In the genomic region with DNA sequence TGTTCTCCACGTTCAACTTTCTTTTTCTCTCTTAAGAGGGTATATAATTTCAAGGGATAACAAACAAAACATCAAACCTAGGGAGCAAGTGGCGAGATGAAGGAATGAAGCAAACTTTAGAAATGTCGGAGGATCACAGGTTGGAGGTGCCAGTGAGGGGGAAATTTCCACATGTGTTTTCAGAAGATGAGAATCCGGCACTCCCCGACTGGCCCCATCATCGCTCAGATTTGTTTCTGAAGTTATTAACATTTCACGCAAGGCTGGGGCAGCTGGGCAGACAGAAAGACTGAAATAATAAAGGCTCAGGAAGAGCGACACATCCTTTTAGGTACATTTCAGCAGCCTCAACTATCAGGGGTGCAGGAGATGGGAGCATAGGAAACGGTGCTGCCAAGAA, we compare ENCODE assay signal across 14 cellular contexts.
DNase-seq lines count a peak whose midpoint lies in the region; ATAC-seq and TF ChIP-seq lines count a peak whose summit lies in the region.
"Had no signal": no experiment of that assay in that cellular context is flagged by ENCODE, and none has a peak within 500 bp of the region (broad histone marks: within the 10 kb centered on the region; RNA-seq: fewer than 3 reads in every experiment).

No MANE protein-coding gene starts in this region.

- no peak overlapping the region for H2BK120ac ChIP-seq in neuronal stem cell (ENCODE audit: low read depth, low read length)

- 32 to 53% methylated on average over 9 of the region's 9 CpGs for WGBS in esophagus squamous epithelium, 2 donors
- no CpG with 5 or more reads among the region's 9 CpGs for WGBS in neuronal stem cell (ENCODE audit: extremely low coverage in 2 of 2, insufficient read length in 2 of 2, insufficient replicate concordance in 1 of 2), 2 donors

- no peaks in the 10 kb centered on the region for H3K79me1 ChIP-seq in neuronal stem cell (ENCODE audit: low read depth, low read length)

- H3K23ac ChIP-seq in neuronal stem cell (ENCODE audit: low read depth, low read length, poor library complexity) = no peak overlapping the region

- peak overlapping the region; percentile 51; the same call in 1 of the 2 replicates for H3K27ac ChIP-seq in SJSA1
- H3K27ac ChIP-seq in esophagus squamous epithelium = peak overlapping the region; percentile 66 to 95 (median 79)
- H3K27ac ChIP-seq in neuronal stem cell (replicated peaks; ENCODE audit: low read length) = no peak overlapping the region

- no peak overlapping the region for H2BK5ac ChIP-seq in neuronal stem cell (ENCODE audit: low read length)

- H2BK12ac ChIP-seq in neuronal stem cell (ENCODE audit: low read length) = no peak overlapping the region

- no peak overlapping the region for H4K91ac ChIP-seq in neuronal stem cell (ENCODE audit: low read depth, low read length, poor library complexity)

- H3K18ac ChIP-seq in neuronal stem cell (ENCODE audit: low read length) = no peak overlapping the region

- H3K4me1 ChIP-seq in SJSA1 (replicated peaks) (peaks cover 3% of the 10 kb centered on the region; the same call in 1 of the 2 replicates), esophagus squamous epithelium (peaks cover 5 to 41% (median 32%) of the 10 kb centered on the region in 3 donors), neuronal stem cell (ENCODE audit: control insufficient read depth in 2 of 2, insufficient read depth in 1 of 2, low read depth in 1 of 2, low read length in 2 of 2) (peaks cover 0 to 3% of the 10 kb centered on the region in 2 donors)
- H3K4me1 ChIP-seq: HAP-1 had no signal

- TF ChIP-seq POLR2A in esophagus squamous epithelium (IDR thresholded peaks at IDR 0.05) = no peak

- H3K27me3 ChIP-seq in SJSA1 (replicated peaks) (no peaks in the 10 kb centered on the region), esophagus squamous epithelium (peaks cover 0 to 78% (median 0%) of the 10 kb centered on the region in 4 donors), neuronal stem cell (ENCODE audit: control insufficient read depth in 3 of 3, insufficient read depth in 3 of 3, low read depth in 1 of 3, low read length in 3 of 3) (no peaks in the 10 kb centered on the region)

- peaks cover 26% of the 10 kb centered on the region for H3K4me1 Mint-ChIP-seq in type B pancreatic cell (ENCODE audit: unreplicated experiment)
- H3K4me1 Mint-ChIP-seq in effector memory CD8-positive, alpha-beta T cell (ENCODE audit: low read depth in 2 of 2) = peaks cover 0 to 5% of the 10 kb centered on the region in 2 donors
- H3K4me1 Mint-ChIP-seq: stimulated activated naive CD8-positive, alpha-beta T cell treated with anti-CD3 and anti-CD28 coated beads, Interleukin-15, amount 100 ng/mL, for 72 hours had no signal

- peak overlapping the region; percentile 60 for H3K27ac Mint-ChIP-seq in type B pancreatic cell
- H3K27ac Mint-ChIP-seq in effector memory CD8-positive, alpha-beta T cell = no peak overlapping the region
- H3K27ac Mint-ChIP-seq: stimulated activated naive CD8-positive, alpha-beta T cell treated with anti-CD3 and anti-CD28 coated beads, Interleukin-15, amount 100 ng/mL, for 72 hours had no signal

- no peak overlapping the region for H3K4me2 ChIP-seq in neuronal stem cell (ENCODE audit: insufficient read depth, low read length, poor library complexity, severe bottlenecking)

- TF ChIP-seq CTCF in esophagus squamous epithelium (IDR thresholded peaks at IDR 0.05) (no peak), type B pancreatic cell (conservative IDR thresholded peaks at IDR 0.05) (no peak)

- no peaks in the 10 kb centered on the region for H3K9me3 ChIP-seq in SJSA1 (replicated peaks)
- no peaks in the 10 kb centered on the region for H3K9me3 ChIP-seq in esophagus squamous epithelium
- no peaks in the 10 kb centered on the region for H3K9me3 ChIP-seq in neuronal stem cell (replicated peaks in 1 of 2; ENCODE audit: control insufficient read depth in 2 of 2, insufficient read depth in 1 of 2, low read depth in 1 of 2, low read length in 2 of 2)
- H3K9me3 ChIP-seq: HAP-1 had no signal

- H3K36me3 Mint-ChIP-seq in type B pancreatic cell = no peaks in the 10 kb centered on the region
- H3K36me3 Mint-ChIP-seq in effector memory CD8-positive, alpha-beta T cell (ENCODE audit: insufficient read depth) = no peaks in the 10 kb centered on the region

- H3K9ac ChIP-seq in neuronal stem cell (ENCODE audit: low read depth, low read length, poor library complexity) = no peak overlapping the region

- H3K14ac ChIP-seq in neuronal stem cell (ENCODE audit: low read length) = no peak overlapping the region

- intact Hi-C loops in esophagus squamous epithelium (cut with DNase I) = no loop called here

- peaks cover 7% of the 10 kb centered on the region for H3K9me3 Mint-ChIP-seq in type B pancreatic cell
- H3K9me3 Mint-ChIP-seq in effector memory CD8-positive, alpha-beta T cell = no peaks in the 10 kb centered on the region
- H3K9me3 Mint-ChIP-seq: neural crest cell had no signal

- no peak overlapping the region for H3K4ac ChIP-seq in neuronal stem cell (ENCODE audit: low read length)

- peaks cover 9% of the 10 kb centered on the region for H3K27me3 Mint-ChIP-seq in type B pancreatic cell
- H3K27me3 Mint-ChIP-seq in effector memory CD8-positive, alpha-beta T cell = peaks cover 7 to 38% of the 10 kb centered on the region in 2 donors

- H4K8ac ChIP-seq in neuronal stem cell (ENCODE audit: low read depth, low read length) = no peak overlapping the region

- H3K4me3 Mint-ChIP-seq in type B pancreatic cell = no peak overlapping the region
- no peak overlapping the region for H3K4me3 Mint-ChIP-seq in effector memory CD8-positive, alpha-beta T cell
- H3K4me3 Mint-ChIP-seq: neural crest cell; stimulated activated naive CD8-positive, alpha-beta T cell treated with anti-CD3 and anti-CD28 coated beads, Interleukin-15, amount 100 ng/mL, for 72 hours had no signal

- H2AK5ac ChIP-seq in neuronal stem cell (ENCODE audit: low read depth, low read length) = no peak overlapping the region

- H3K4me3 ChIP-seq in SJSA1 (no peak overlapping the region), esophagus squamous epithelium (peak overlapping the region in 1 of 4 donors; percentile 35), neuronal stem cell (ENCODE audit: low read length in 2 of 2) (no peak overlapping the region)
- H3K4me3 ChIP-seq: HAP-1 had no signal

- no peak overlapping the region for H2BK15ac ChIP-seq in neuronal stem cell (ENCODE audit: low read length)

- H2AFZ ChIP-seq in neuronal stem cell (ENCODE audit: low read length) = peak overlapping the region; percentile 56

- H3K36me3 ChIP-seq in SJSA1 (no peaks in the 10 kb centered on the region), esophagus squamous epithelium (no peaks in the 10 kb centered on the region), neuronal stem cell (replicated peaks in 1 of 2; ENCODE audit: control insufficient read depth in 2 of 2, insufficient read depth in 2 of 2, low read length in 2 of 2) (no peaks in the 10 kb centered on the region)
- H3K36me3 ChIP-seq: HAP-1 had no signal

- ATAC-seq in effector memory CD8-positive, alpha-beta T cell (replicated peaks) = no peak
- no peak for ATAC-seq in GM18502 (IDR thresholded peaks at IDR 0.05; ENCODE audit: poor library complexity, unreplicated experiment)
- ATAC-seq: stimulated activated naive CD8-positive, alpha-beta T cell treated with anti-CD3 and anti-CD28 coated beads, Interleukin-15, amount 100 ng/mL, for 72 hours had no signal

- DNase-seq in SJSA1 (ENCODE audit: low read depth in 1 of 2, low spot score in 2 of 2) (no peak), esophagus squamous epithelium (lab: John Stamatoyannopoulos, UW) (no peak), neuronal stem cell (ENCODE audit: low spot score) (no peak), type B pancreatic cell (ENCODE audit: extremely low spot score, unreplicated experiment) (no peak), activated gamma-delta T cell treated with Interleukin-2 at 50 U/mL for 16 hours (no peak), middle frontal gyrus (ENCODE audit: extremely low spot score, low spot score) (no peak)
- DNase-seq in effector memory CD8-positive, alpha-beta T cell = no peak
- DNase-seq: NCI-H1105 treated with DMSO at 0.1 percent for 48 hours; NCI-H524 treated with DMSO at 0.1 percent for 48 hours; stimulated activated CD4-positive, alpha-beta T cell treated with anti-CD3 and anti-CD28 coated beads, Interleukin-4, amount 100 ng/mL, for 1 hour; stimulated activated naive CD8-positive, alpha-beta T cell treated with anti-CD3 and anti-CD28 coated beads, Interleukin-15, amount 100 ng/mL, for 72 hours had no signal
